ENCODE assay signal across 14 cellular contexts in the genomic region with DNA sequence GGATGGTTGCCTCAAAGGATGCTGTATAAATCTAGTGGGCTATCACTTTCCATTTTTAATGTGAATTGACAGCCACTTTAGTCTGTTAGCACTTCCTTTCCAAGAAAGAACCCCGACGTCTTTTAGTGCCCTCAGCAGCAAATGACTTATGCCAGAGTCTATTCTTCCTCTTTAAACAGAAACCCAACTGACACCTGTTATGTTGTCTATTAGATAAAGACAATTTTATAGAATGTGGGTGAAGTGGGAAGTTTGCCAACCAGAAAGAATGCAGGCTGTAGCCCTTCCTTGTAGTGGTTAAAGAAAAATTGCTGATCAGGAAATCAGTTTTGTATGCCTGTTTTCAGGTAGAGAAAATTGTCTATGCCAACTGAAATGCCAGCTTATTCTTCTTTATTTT.
"Had no signal": no experiment of that assay in that cellular context is flagged by ENCODE, and none has a peak within 500 bp of the region (broad histone marks: within the 10 kb centered on the region; RNA-seq: fewer than 3 reads in every experiment).

No MANE protein-coding gene starts in this region.

- H3K36me3 ChIP-seq: esophagus squamous epithelium, right atrium auricular region, tibial artery, uterus had no signal

- H3K4me3 ChIP-seq: esophagus squamous epithelium, right atrium auricular region, smooth muscle cell, tibial artery, uterus had no signal

- ATAC-seq: activated CD8-positive, alpha-beta T cell treated with anti-CD3 and anti-CD28 coated beads, Interleukin-2, amount 10 ng/mL, durations not matched to agents 7 days and 5 days; WTC11 had no signal

- H3K27ac ChIP-seq: esophagus squamous epithelium, right atrium auricular region, tibial artery, uterus had no signal

- H3K9me3 ChIP-seq: esophagus squamous epithelium, right atrium auricular region, tibial artery, uterus had no signal

- H3K27me3 ChIP-seq: esophagus squamous epithelium, right atrium auricular region, tibial artery, uterus had no signal

- DNase-seq: activated CD4-positive, alpha-beta T cell treated with anti-CD3 and anti-CD28 coated beads for 48 hours; activated CD8-positive, alpha-beta memory T cell treated with anti-CD3 and anti-CD28 coated beads, Interleukin-2, amount 50 U/mL, for 48 hours; activated naive CD4-positive, alpha-beta T cell treated with Interleukin-2 at 50 U/mL for 16 hours; esophagus squamous epithelium; foreskin fibroblast; glutamatergic neuron; natural killer cell; posterior cingulate gyrus; tibial artery; uterus had no signal

- H3K4me1 ChIP-seq: right atrium auricular region, tibial artery, uterus had no signal
